8 cellular contexts compared by ENCODE assay signal in genomic region chr5:171342362-171343111, GRCh38. TPM values are rescaled to one million over a fixed set of nuclear protein-coding genes. Genes with fewer than 3 reads are reported as not detected.
DNase-seq lines count a peak whose midpoint lies in the region; ATAC-seq and TF ChIP-seq lines count a peak whose summit lies in the region.

No MANE protein-coding gene starts in this region.

- no peak overlapping the region for H3K27ac Mint-ChIP-seq in activated naive CD8-positive, alpha-beta T cell treated with anti-CD3 and anti-CD28 coated beads for 36 hours

- H3K4me3 ChIP-seq in AG04449 (ENCODE audit: low read depth, low read length) = no peak overlapping the region

- H3K9me3 Mint-ChIP-seq in activated naive CD8-positive, alpha-beta T cell treated with anti-CD3 and anti-CD28 coated beads for 36 hours = no peaks in the 10 kb centered on the region

- DNase-seq in AG04449 (ENCODE audit: low read depth, low spot score) (peak; percentile 7), GM04504 (ENCODE audit: low read depth) (peak; percentile 32), NCI-H524 (lab: John Stamatoyannopoulos, UW) (peak; percentile 35 to 70), hepatic stellate cell (ENCODE audit: low spot score) (peak; percentile 45)
- DNase-seq in activated naive CD8-positive, alpha-beta T cell treated with anti-CD3 and anti-CD28 coated beads for 36 hours = peak; percentile 16
- peak; percentile 46 for DNase-seq in stimulated activated CD4-positive, alpha-beta T cell treated with anti-CD3 and anti-CD28 coated beads, Interleukin-15, amount 100 ng/mL, for 24 hours

- CTCF ChIA-PET in AG04449 (lab: Yijun Ruan, JAX) = interaction anchor here (0.6 to 16.4 kb wide), 32 partner anchors 7 to 704 kb away, joined by 3 to 460 read pairs (median 6); no protein-coding TSS in a partner anchor

- ATAC-seq in HG03066 (IDR thresholded peaks at IDR 0.05; ENCODE audit: low read depth, unreplicated experiment) (peak; percentile 58), GM19455 (IDR thresholded peaks at IDR 0.05; ENCODE audit: unreplicated experiment) (no peak)

- no peaks in the 10 kb centered on the region for H3K36me3 Mint-ChIP-seq in activated naive CD8-positive, alpha-beta T cell treated with anti-CD3 and anti-CD28 coated beads for 36 hours

- POLR2A ChIA-PET in AG04449 (lab: Yijun Ruan, JAX) = no interaction called here

- TF ChIP-seq CTCF in AG04449 (IDR thresholded peaks at IDR 0.05; ENCODE audit: insufficient read depth, low read length, missing control alignments) = peak; percentile 67

- H3K27me3 Mint-ChIP-seq in activated naive CD8-positive, alpha-beta T cell treated with anti-CD3 and anti-CD28 coated beads for 36 hours = peaks cover 17% of the 10 kb centered on the region

- H3K4me3 Mint-ChIP-seq in activated naive CD8-positive, alpha-beta T cell treated with anti-CD3 and anti-CD28 coated beads for 36 hours = no peak overlapping the region

- no peaks in the 10 kb centered on the region for H3K4me1 Mint-ChIP-seq in activated naive CD8-positive, alpha-beta T cell treated with anti-CD3 and anti-CD28 coated beads for 36 hours

RNA-seq across cellular contexts. Expression of gene TLX3, which starts 33.5 kb away (rescaled TPM):
- not detected for total RNA-seq in activated naive CD8-positive, alpha-beta T cell treated with anti-CD3 and anti-CD28 coated beads for 36 hours

RNA-seq across cellular contexts. Expression of gene NPM1, which starts 45.1 kb away (rescaled TPM):
- 1,000 to 10,000 TPM; 4,728 to 4,890 TPM for total RNA-seq in activated naive CD8-positive, alpha-beta T cell treated with anti-CD3 and anti-CD28 coated beads for 36 hours
